ENCODE assay signal across 20 cellular contexts in genomic region chr3:30513374-30514152, GRCh38.
DNase-seq lines count a peak whose midpoint lies in the region; ATAC-seq and TF ChIP-seq lines count a peak whose summit lies in the region.
"Had no signal": no experiment of that assay in that cellular context is flagged by ENCODE, and none has a peak within 500 bp of the region (broad histone marks: within the 10 kb centered on the region; RNA-seq: fewer than 3 reads in every experiment).

No MANE protein-coding gene starts in this region.

- intact Hi-C loops in sigmoid colon (cut with DNase I), result no loop called here
- intact Hi-C loops in adrenal gland (cut with DNase I), result loop anchor here in 1 of 2 donors (10.0 kb wide), 1 partner anchor 171 kb away; no protein-coding TSS in a partner anchor

- peaks cover 64% of the 10 kb centered on the region for H3K4me1 ChIP-seq in ACC112 (ENCODE audit: control insufficient read depth, insufficient read depth, low read length, unreplicated experiment)
- H3K4me1 ChIP-seq in gastroesophageal sphincter, result peaks cover 23 to 63% (median 37%) of the 10 kb centered on the region in 3 donors
- peaks cover 0 to 62% (median 45%) of the 10 kb centered on the region in 4 donors for H3K4me1 ChIP-seq in sigmoid colon
- peaks cover 8 to 19% of the 10 kb centered on the region in 2 donors for H3K4me1 ChIP-seq in adrenal gland (replicated peaks in 1 of 2)
- H3K4me1 ChIP-seq: BE2C, HAP-1 had no signal

- H3K36me3 ChIP-seq in ACC112 (ENCODE audit: insufficient read depth, low read length) (no peaks in the 10 kb centered on the region), gastroesophageal sphincter (no peaks in the 10 kb centered on the region), sigmoid colon (no peaks in the 10 kb centered on the region), adrenal gland (replicated peaks in 1 of 2) (no peaks in the 10 kb centered on the region)
- H3K36me3 ChIP-seq: BE2C, HAP-1, SJSA1 had no signal

- no peak overlapping the region for H2AFZ ChIP-seq in ACC112 (ENCODE audit: low read length, unreplicated experiment)

- no peak overlapping the region for H3K4me3 ChIP-seq in ACC112 (ENCODE audit: low read depth, low read length)
- H3K4me3 ChIP-seq in gastroesophageal sphincter, result no peak overlapping the region
- no peak overlapping the region for H3K4me3 ChIP-seq in sigmoid colon
- H3K4me3 ChIP-seq in adrenal gland, result no peak overlapping the region
- H3K4me3 ChIP-seq: HAP-1, SJSA1 had no signal

- TF ChIP-seq POLR2A in gastroesophageal sphincter (IDR thresholded peaks at IDR 0.05), result no peak
- no peak for TF ChIP-seq POLR2A in sigmoid colon (IDR thresholded peaks at IDR 0.05)
- no peak for TF ChIP-seq POLR2A in adrenal gland (IDR thresholded peaks at IDR 0.05)

- H3K27ac ChIP-seq in ACC112 (ENCODE audit: low read depth, low read length) (peak overlapping the region; percentile 91), gastroesophageal sphincter (peak overlapping the region; percentile 58 to 83 (median 72)), sigmoid colon (peak overlapping the region; percentile 61 to 70 (median 68)), adrenal gland (no peak overlapping the region)
- H3K27ac ChIP-seq: SJSA1 had no signal

- H3K9me3 ChIP-seq in gastroesophageal sphincter (no peaks in the 10 kb centered on the region), sigmoid colon (no peaks in the 10 kb centered on the region), adrenal gland (replicated peaks in 1 of 3) (no peaks in the 10 kb centered on the region)
- H3K9me3 ChIP-seq: BE2C, HAP-1, SJSA1 had no signal

- no peaks in the 10 kb centered on the region for H3K79me2 ChIP-seq in ACC112 (ENCODE audit: control insufficient read depth, insufficient read depth, low read length, unreplicated experiment)

- no peak for ATAC-seq in gastroesophageal sphincter
- no peak for ATAC-seq in GM18861 (IDR thresholded peaks at IDR 0.05; ENCODE audit: unreplicated experiment)

- TF ChIP-seq EP300 in gastroesophageal sphincter (IDR thresholded peaks at IDR 0.05) (no peak), sigmoid colon (IDR thresholded peaks at IDR 0.05) (no peak)

- TF ChIP-seq CTCF in gastroesophageal sphincter (IDR thresholded peaks at IDR 0.05) (no peak), sigmoid colon (IDR thresholded peaks at IDR 0.05) (no peak), adrenal gland (IDR thresholded peaks at IDR 0.05) (no peak)

- peak; percentile 20 for DNase-seq in NCI-H69 (lab: John Stamatoyannopoulos, UW)
- no peak for DNase-seq in sigmoid colon
- DNase-seq in HT-29 (ENCODE audit: low spot score), result no peak
- no peak for DNase-seq in adrenal gland
- DNase-seq in NCI-H2171 (lab: John Stamatoyannopoulos, UW), result no peak
- DNase-seq: BE2C; CD4-positive, alpha-beta T cell; DND-41; NCI-H1417; NCI-H187 treated with DMSO at 0.1 percent for 48 hours; NCI-H2171 treated with DMSO at 0.1 percent for 48 hours; NCI-H446 treated with DMSO at 0.1 percent for 48 hours; NCI-H748 treated with DMSO at 0.1 percent for 48 hours; OCI-M1; RPMI8226 had no signal

- no peaks in the 10 kb centered on the region for H3K27me3 ChIP-seq in ACC112 (ENCODE audit: insufficient read depth, low read length)
- H3K27me3 ChIP-seq in gastroesophageal sphincter, result no peaks in the 10 kb centered on the region
- no peaks in the 10 kb centered on the region for H3K27me3 ChIP-seq in sigmoid colon
- no peaks in the 10 kb centered on the region for H3K27me3 ChIP-seq in adrenal gland
- H3K27me3 ChIP-seq: BE2C, SJSA1 had no signal

- 75 to 79% methylated on average over 4 of the region's 4 CpGs for WGBS in gastroesophageal sphincter (ENCODE audit: low coverage in 1 of 2), 2 donors
- WGBS in sigmoid colon, 2 donors, result 89 to 90% methylated on average over 4 of the region's 4 CpGs
- WGBS in adrenal gland, 4 donors, result 91 to 95% (median 92%) methylated on average over 4 of the region's 4 CpGs

Comparison
In these comparisons a context has a peak if more than half of its experiments do, and no peak if none do; other contexts are left out.
1. H3K27ac ChIP-seq: peak in ACC112 (single experiment), gastroesophageal sphincter (4 of 4) and sigmoid colon (4 of 4); none in adrenal gland (0 of 5).